In the genomic region with DNA sequence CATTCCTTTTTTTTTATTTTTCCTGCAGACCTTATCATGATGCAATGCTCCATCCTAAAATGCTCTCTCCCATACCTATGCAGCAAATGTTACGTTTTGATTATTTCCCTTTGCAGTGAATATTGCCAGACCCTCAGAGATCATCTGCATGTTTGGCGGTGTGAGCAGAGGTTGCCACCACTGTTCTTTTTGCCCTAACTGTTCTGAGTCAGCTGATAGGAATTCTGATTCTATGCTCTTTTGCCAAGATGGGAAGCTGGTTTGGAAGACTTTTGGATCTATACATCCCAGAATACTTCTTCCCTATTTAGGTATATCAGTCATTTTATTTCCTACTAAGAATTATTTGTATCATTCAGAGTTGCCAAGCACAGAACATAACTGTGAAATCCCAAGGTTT, we compare ENCODE assay signal across 20 cellular contexts.
DNase-seq lines count a peak whose midpoint lies in the region; ATAC-seq and TF ChIP-seq lines count a peak whose summit lies in the region.
"Had no signal": no experiment of that assay in that cellular context is flagged by ENCODE, and none has a peak within 500 bp of the region (broad histone marks: within the 10 kb centered on the region; RNA-seq: fewer than 3 reads in every experiment).

No MANE protein-coding gene starts in this region.

- ATAC-seq in GM21367 (IDR thresholded peaks at IDR 0.05; ENCODE audit: unreplicated experiment), result no peak
- no peak for ATAC-seq in GM19324 (IDR thresholded peaks at IDR 0.05; ENCODE audit: low FRiP score, unreplicated experiment)
- no peak for ATAC-seq in stimulated activated naive CD8-positive, alpha-beta T cell treated with anti-CD3 and anti-CD28 coated beads, Interleukin-15, amount 100 ng/mL, for 72 hours
- ATAC-seq: HCT116 had no signal

- no peak for TF ChIP-seq CTCF in chondrocyte (IDR thresholded peaks at IDR 0.05)

- no peaks in the 10 kb centered on the region for H3K36me3 ChIP-seq in MG63
- H3K36me3 ChIP-seq in mesendoderm (ENCODE audit: control insufficient read depth, insufficient read depth, low read length), result no peaks in the 10 kb centered on the region
- H3K36me3 ChIP-seq: esophagus squamous epithelium, transverse colon had no signal

- H3K4me3 Mint-ChIP-seq in chondrocyte (ENCODE audit: unreplicated experiment), result no peak overlapping the region
- H3K4me3 Mint-ChIP-seq in stimulated activated naive CD8-positive, alpha-beta T cell treated with anti-CD3 and anti-CD28 coated beads, Interleukin-15, amount 100 ng/mL, for 72 hours, result no peak overlapping the region
- H3K4me3 Mint-ChIP-seq: stimulated activated naive CD8-positive, alpha-beta T cell treated with anti-CD3 and anti-CD28 coated beads, Interleukin-15, Interleukin-2, amounts not matched to agents 100 ng/mL and 50 ng/mL, for 24 hours had no signal

- H3K27me3 ChIP-seq in MG63 (no peaks in the 10 kb centered on the region), mesendoderm (ENCODE audit: insufficient read depth, low read length, poor library complexity) (no peaks in the 10 kb centered on the region)
- H3K27me3 ChIP-seq: esophagus squamous epithelium, transverse colon had no signal

- no peak overlapping the region for H3K23ac ChIP-seq in mesendoderm (ENCODE audit: low read length)

- H3K4me3 ChIP-seq in MG63, result no peak overlapping the region
- H3K4me3 ChIP-seq in mesendoderm (ENCODE audit: low read length), result no peak overlapping the region
- H3K4me3 ChIP-seq: esophagus squamous epithelium, transverse colon had no signal

- peak overlapping the region; percentile 41 for H3K27ac Mint-ChIP-seq in chondrocyte (ENCODE audit: unreplicated experiment)
- H3K27ac Mint-ChIP-seq in stimulated activated naive CD8-positive, alpha-beta T cell treated with anti-CD3 and anti-CD28 coated beads, Interleukin-15, amount 100 ng/mL, for 72 hours, result no peak overlapping the region
- H3K27ac Mint-ChIP-seq: stimulated activated naive CD8-positive, alpha-beta T cell treated with anti-CD3 and anti-CD28 coated beads, Interleukin-15, Interleukin-2, amounts not matched to agents 100 ng/mL and 50 ng/mL, for 24 hours had no signal

- peak overlapping the region; percentile 6 for H3K4ac ChIP-seq in mesendoderm (ENCODE audit: low read depth, low read length)

- H2BK5ac ChIP-seq in mesendoderm (ENCODE audit: low read length), result no peak overlapping the region

- no peak overlapping the region for H3K56ac ChIP-seq in mesendoderm (ENCODE audit: low read length)

- no peak overlapping the region for H2BK15ac ChIP-seq in mesendoderm (replicated peaks; ENCODE audit: low read depth)

- no peaks in the 10 kb centered on the region for H3K9me3 ChIP-seq in MG63
- H3K9me3 ChIP-seq: esophagus squamous epithelium, transverse colon had no signal

- H3K27me3 Mint-ChIP-seq in chondrocyte (ENCODE audit: low read depth), result no peaks in the 10 kb centered on the region
- H3K27me3 Mint-ChIP-seq in stimulated activated naive CD8-positive, alpha-beta T cell treated with anti-CD3 and anti-CD28 coated beads, Interleukin-15, amount 100 ng/mL, for 72 hours, result peaks cover 31% of the 10 kb centered on the region

- H3K79me1 ChIP-seq in mesendoderm (ENCODE audit: low read length), result no peaks in the 10 kb centered on the region

- no peak overlapping the region for H4K5ac ChIP-seq in mesendoderm (ENCODE audit: low read length)

- H4K8ac ChIP-seq in mesendoderm (ENCODE audit: low read depth, low read length), result no peak overlapping the region

- H3K9me3 Mint-ChIP-seq in chondrocyte (ENCODE audit: low read depth), result no peaks in the 10 kb centered on the region
- H3K9me3 Mint-ChIP-seq in stimulated activated naive CD8-positive, alpha-beta T cell treated with anti-CD3 and anti-CD28 coated beads, Interleukin-15, amount 100 ng/mL, for 72 hours, result no peaks in the 10 kb centered on the region
- H3K9me3 Mint-ChIP-seq: stimulated activated naive CD8-positive, alpha-beta T cell treated with anti-CD3 and anti-CD28 coated beads, Interleukin-15, Interleukin-2, amounts not matched to agents 100 ng/mL and 50 ng/mL, for 24 hours had no signal

- no peak overlapping the region for H2BK120ac ChIP-seq in mesendoderm (ENCODE audit: low read depth, low read length)

- H3K18ac ChIP-seq in mesendoderm (ENCODE audit: low read length), result no peak overlapping the region

- H2AK5ac ChIP-seq in mesendoderm (ENCODE audit: low read length), result no peak overlapping the region

- no peaks in the 10 kb centered on the region for H3K36me3 Mint-ChIP-seq in chondrocyte (ENCODE audit: low read depth)

- peaks cover 8% of the 10 kb centered on the region for H3K4me1 ChIP-seq in mesendoderm (ENCODE audit: control insufficient read depth, low read depth, low read length)
- H3K4me1 ChIP-seq: esophagus squamous epithelium, transverse colon had no signal

- no peak overlapping the region for H3K4me2 ChIP-seq in mesendoderm (ENCODE audit: low read length)

- H3K79me2 ChIP-seq in mesendoderm (ENCODE audit: control insufficient read depth, insufficient read depth, low read length), result no peaks in the 10 kb centered on the region

- no peak overlapping the region for H3K27ac ChIP-seq in mesendoderm (ENCODE audit: low read depth, low read length)
- H3K27ac ChIP-seq: esophagus squamous epithelium, transverse colon had no signal

- peak; percentile 54 for DNase-seq in EH (ENCODE audit: low read depth)
- peak; percentile 13 for DNase-seq in MG63
- DNase-seq in chondrocyte (ENCODE audit: low spot score), result no peak
- peak; percentile 34 for DNase-seq in mesendoderm
- no peak for DNase-seq in SW480 (ENCODE audit: low spot score)
- no peak for DNase-seq in stimulated activated naive CD8-positive, alpha-beta T cell treated with anti-CD3 and anti-CD28 coated beads, Interleukin-15, amount 100 ng/mL, for 72 hours
- DNase-seq: activated CD4-positive, alpha-beta T cell treated with anti-CD3 and anti-CD28 coated beads for 48 hours; activated CD8-positive, alpha-beta memory T cell treated with anti-CD3 and anti-CD28 coated beads, Interleukin-2, amount 50 U/mL, for 4 hours; DMS53; esophagus squamous epithelium; NCI-H1105 treated with DMSO at 0.1 percent for 48 hours; NCI-H2107; NCI-H524; small intestine; stimulated activated CD4-positive, alpha-beta T cell treated with anti-CD3 and anti-CD28 coated beads, Interleukin-2, amount 100 ng/mL, for 48 hours; transverse colon had no signal

- H3K4me1 Mint-ChIP-seq in chondrocyte (ENCODE audit: low read depth), result peaks cover 8% of the 10 kb centered on the region
- peaks cover 19% of the 10 kb centered on the region for H3K4me1 Mint-ChIP-seq in stimulated activated naive CD8-positive, alpha-beta T cell treated with anti-CD3 and anti-CD28 coated beads, Interleukin-15, amount 100 ng/mL, for 72 hours

- H3K9ac ChIP-seq in mesendoderm (ENCODE audit: low read length), result no peak overlapping the region

- WGBS in mesendoderm (ENCODE audit: extremely low coverage, insufficient coverage, low lambda C conversion rate), result no CpG with 5 or more reads among the region's 2 CpGs

Comparison
In these comparisons a context has a peak if more than half of its experiments do, and no peak if none do; other contexts are left out.
1. DNase-seq: peak in EH (single experiment), MG63 (single experiment) and mesendoderm (single experiment); none in chondrocyte (single experiment), SW480 (single experiment) and stimulated activated naive CD8-positive, alpha-beta T cell treated with anti-CD3 and anti-CD28 coated beads, Interleukin-15, amount 100 ng/mL, for 72 hours (0 of 2).